ENCODE assay signal across 1 cellular context in genomic region chr10:93180402-93181040, GRCh38.
TF ChIP-seq lines count a peak whose summit lies in the region.

No MANE protein-coding gene starts in this region.

TF ChIP-seq in H1, 55 proteins besides CTCF, POLR2A, EP300 and RAD21 (continued from another document):
- no peak for TF ChIP-seq HDAC2 (IDR thresholded peaks at IDR 0.05; ENCODE audit: borderline replicate concordance in 1 of 2, low read depth in 2 of 2, low read length in 2 of 2)
- no peak for TF ChIP-seq EGR1 (IDR thresholded peaks at IDR 0.05; ENCODE audit: borderline replicate concordance, low read depth, low read length)
- no peak for TF ChIP-seq POU5F1 (IDR thresholded peaks at IDR 0.05; ENCODE audit: low read depth, low read length)
- TF ChIP-seq, protein P1, sequence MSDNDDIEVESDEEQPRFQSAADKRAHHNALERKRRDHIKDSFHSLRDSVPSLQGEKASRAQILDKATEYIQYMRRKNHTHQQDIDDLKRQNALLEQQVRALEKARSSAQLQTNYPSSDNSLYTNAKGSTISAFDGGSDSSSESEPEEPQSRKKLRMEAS (IDR thresholded peaks at IDR 0.05) = peak; percentile 41
- TF ChIP-seq E2F6 (IDR thresholded peaks at IDR 0.05) = 0 out of 2 replicates have a peak, but pooled peaks have one; percentile 15
- no peak for TF ChIP-seq SIRT6 (IDR thresholded peaks at IDR 0.05; ENCODE audit: low read length)
